ENCODE assay signal across 8 cellular contexts in the genomic region with DNA sequence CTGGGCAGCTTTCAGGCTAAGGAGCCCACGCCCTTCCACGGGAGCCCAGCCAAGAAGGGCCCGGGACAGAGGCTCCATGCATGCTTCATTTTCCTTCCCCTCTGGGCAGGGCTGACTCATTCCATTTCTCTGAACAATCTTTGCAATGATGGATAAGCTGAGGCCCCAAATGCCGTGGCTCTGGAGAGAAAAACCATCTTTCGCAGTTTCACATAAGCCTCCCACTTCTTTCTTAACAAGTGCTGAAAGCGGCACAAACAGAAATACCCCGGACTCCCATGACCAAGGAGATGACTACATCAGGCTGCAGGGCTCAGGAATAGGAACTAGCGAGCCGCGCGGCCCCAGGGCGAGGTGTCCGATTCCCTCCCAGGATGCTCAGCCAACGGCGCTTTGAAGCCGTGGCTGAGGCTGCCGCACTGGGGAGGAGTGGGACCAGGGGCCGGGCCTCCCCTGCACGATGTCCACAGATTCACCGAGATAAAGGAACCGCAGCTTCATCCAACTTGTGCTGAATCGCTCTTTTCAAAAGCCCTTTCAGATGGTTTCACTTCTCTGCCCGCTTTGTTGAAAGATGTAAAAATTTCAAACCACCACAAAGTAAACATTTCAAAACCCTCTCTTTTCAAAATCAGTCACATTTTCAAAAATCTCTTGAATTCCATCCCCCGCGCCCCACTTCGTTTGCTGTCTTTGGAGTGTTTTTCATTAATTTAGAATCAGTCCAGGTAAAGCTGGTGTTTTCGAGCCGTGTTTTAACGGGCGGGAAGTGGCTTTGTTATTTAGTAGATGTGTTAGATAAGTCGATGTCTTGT.
DNase-seq lines count a peak whose midpoint lies in the region; ATAC-seq, FAIRE-seq and TF ChIP-seq lines count a peak whose summit lies in the region.

No MANE protein-coding gene starts in this region.

- BruUV-seq in PC-3 (replicated peaks; lab: Mats Ljungman, UMichigan): no TSS peak

- DNase-seq in BE2C (peak; percentile 74), H9 (peak; percentile 75), PC-3 (peak; percentile 75), astrocyte (ENCODE audit: low read depth) (peak; percentile 78), inferior parietal cortex (ENCODE audit: extremely low spot score) (peak; percentile 31), OCI-M2 (lab: John Stamatoyannopoulos, UW; ENCODE audit: unreplicated experiment) (no peak)
- DNase-seq in stimulated activated CD4-positive, alpha-beta T cell treated with anti-CD3 and anti-CD28 coated beads, Interleukin-12 subunit alpha, Interleukin-12 subunit beta, amount 100 ng/mL, for 4 hours: peak; percentile 24

- H3K27ac Mint-ChIP-seq in H9 (no peak overlapping the region), astrocyte (ENCODE audit: unreplicated experiment) (no peak overlapping the region)

- no peak overlapping the region for H2BK20ac ChIP-seq in H9 (ENCODE audit: low read depth, low read length, poor library complexity, severe bottlenecking)

- no peak overlapping the region for H2BK15ac ChIP-seq in H9 (ENCODE audit: low read depth, low read length)

- no peaks in the 10 kb centered on the region for H3K9me2 ChIP-seq in PC-3 (replicated peaks; ENCODE audit: low read length)

- H3K27me3 Mint-ChIP-seq in H9 (ENCODE audit: low read depth): peaks cover 46% of the 10 kb centered on the region
- H3K27me3 Mint-ChIP-seq in astrocyte (ENCODE audit: low read depth, unreplicated experiment): peaks cover 27% of the 10 kb centered on the region

- H3K9me3 Mint-ChIP-seq in H9: no peaks in the 10 kb centered on the region
- H3K9me3 Mint-ChIP-seq in astrocyte (ENCODE audit: unreplicated experiment): no peaks in the 10 kb centered on the region

- H3K4me1 Mint-ChIP-seq in H9: peaks cover 27 to 44% of the 10 kb centered on the region in 2 experiments
- peaks cover 7% of the 10 kb centered on the region for H3K4me1 Mint-ChIP-seq in astrocyte (ENCODE audit: low read depth, unreplicated experiment)

- no peaks in the 10 kb centered on the region for H3K79me1 ChIP-seq in H9 (ENCODE audit: insufficient read depth, low read depth, low read length, poor library complexity, severe bottlenecking)

- no peak overlapping the region for H3K4me2 ChIP-seq in H9 (ENCODE audit: insufficient read depth, insufficient read length, low read length)
- peak overlapping the region; percentile 86 for H3K4me2 ChIP-seq in PC-3 (ENCODE audit: low read length)
- peak overlapping the region; percentile 87 for H3K4me2 ChIP-seq in astrocyte (ENCODE audit: low read length)

- no peak overlapping the region for H4K8ac ChIP-seq in H9 (replicated peaks; ENCODE audit: insufficient read length, low read depth, low read length)

- H3K9ac ChIP-seq in H9 (ENCODE audit: extremely low read depth, insufficient read length, low read length) (no peak overlapping the region), PC-3 (ENCODE audit: low read length) (no peak overlapping the region), astrocyte (ENCODE audit: low read length) (peak overlapping the region; percentile 41)

- POLR2A ChIA-PET in PC-3 (lab: Charles Lee; ENCODE audit: unreplicated experiment): no interaction called here

- H2AFZ ChIP-seq in H9 (ENCODE audit: low read length) (no peak overlapping the region), PC-3 (ENCODE audit: low read length) (peak overlapping the region; percentile 81), astrocyte (ENCODE audit: low read depth, low read length) (peak overlapping the region; percentile 44)

- H3K18ac ChIP-seq in H9 (ENCODE audit: insufficient read length, low read depth, low read length): no peak overlapping the region

- H3K4me1 ChIP-seq in BE2C: peaks cover 57% of the 10 kb centered on the region
- no peaks in the 10 kb centered on the region; the same call in 1 of the 2 replicates for H3K4me1 ChIP-seq in H9 (ENCODE audit: insufficient read depth, low read length)
- H3K4me1 ChIP-seq in PC-3 (ENCODE audit: insufficient read depth, low read length): peaks cover 15% of the 10 kb centered on the region
- H3K4me1 ChIP-seq in astrocyte (ENCODE audit: insufficient read depth, low read length): peaks cover 7% of the 10 kb centered on the region

- FAIRE-seq in astrocyte (lab: Jason Lieb, UNC): peak; percentile 34

- no peak overlapping the region for H3K23ac ChIP-seq in H9 (ENCODE audit: insufficient read length, low read depth, low read length)

- no peak overlapping the region for H2BK12ac ChIP-seq in H9 (ENCODE audit: insufficient read length, low read depth, low read length)

- no peaks in the 10 kb centered on the region for H4K20me1 ChIP-seq in H9 (ENCODE audit: control insufficient read depth, insufficient read depth, insufficient read length)
- no peaks in the 10 kb centered on the region for H4K20me1 ChIP-seq in PC-3 (ENCODE audit: low read length)
- H4K20me1 ChIP-seq in astrocyte (ENCODE audit: insufficient read depth, low read length): no peaks in the 10 kb centered on the region

- H3K36me3 Mint-ChIP-seq in H9 (ENCODE audit: insufficient read depth in 1 of 3, low read depth in 3 of 3): no peaks in the 10 kb centered on the region
- H3K36me3 Mint-ChIP-seq in astrocyte (ENCODE audit: low read depth, unreplicated experiment): no peaks in the 10 kb centered on the region

- no peak overlapping the region for H2AK5ac ChIP-seq in H9 (ENCODE audit: insufficient read length, low read length)

- no peak overlapping the region for H4K5ac ChIP-seq in H9 (ENCODE audit: insufficient read length, low read depth, low read length)

- H3K27me3 ChIP-seq in BE2C (no peaks in the 10 kb centered on the region), H9 (ENCODE audit: insufficient read depth, low read length) (no peaks in the 10 kb centered on the region; the same call in 1 of the 2 replicates), PC-3 (ENCODE audit: low read length) (peaks cover 40% of the 10 kb centered on the region), astrocyte (ENCODE audit: insufficient read depth, low read length) (peaks cover 46% of the 10 kb centered on the region)

- no peak overlapping the region for H4K91ac ChIP-seq in H9 (ENCODE audit: insufficient read length, low read depth, low read length)

- TF ChIP-seq CTCF in BE2C (IDR thresholded peaks at IDR 0.05; ENCODE audit: low read depth, low read length) (no peak), H9 (conservative IDR thresholded peaks at IDR 0.05) (no peak), PC-3 (conservative IDR thresholded peaks at IDR 0.05; ENCODE audit: low read depth, low read length) (no peak), astrocyte (IDR thresholded peaks at IDR 0.05; ENCODE audit: insufficient read depth, low read depth, low read length) (no peak)

- no CpG with 5 or more reads among the region's 31 CpGs for WGBS in H9 (ENCODE audit: extremely low coverage, insufficient read length, low lambda C conversion rate)

- no peak overlapping the region for H3K56ac ChIP-seq in H9 (ENCODE audit: insufficient read length, low read depth, low read length)

- no peak overlapping the region for H3T11ph ChIP-seq in H9 (ENCODE audit: low read length)

- H3F3A ChIP-seq in PC-3 (ENCODE audit: low read length, unreplicated experiment): no peaks in the 10 kb centered on the region

- no peak overlapping the region for H3K14ac ChIP-seq in H9 (ENCODE audit: insufficient read depth, low read length)

- no peaks in the 10 kb centered on the region for H3K23me2 ChIP-seq in H9 (ENCODE audit: insufficient read length, low read depth, low read length, poor library complexity, severe bottlenecking)

- no peak overlapping the region for H2BK120ac ChIP-seq in H9 (ENCODE audit: low read depth, low read length, poor library complexity, severe bottlenecking)

- H3K79me2 ChIP-seq in H9 (ENCODE audit: insufficient read depth, low read length) (no peaks in the 10 kb centered on the region), PC-3 (ENCODE audit: low read length) (no peaks in the 10 kb centered on the region), astrocyte (ENCODE audit: insufficient read depth, low read length) (no peaks in the 10 kb centered on the region)

- H3K4me3 ChIP-seq in BE2C (ENCODE audit: low read depth, low read length) (peak overlapping the region; percentile 34), PC-3 (ENCODE audit: low read length) (peak overlapping the region; percentile 70), astrocyte (ENCODE audit: insufficient read depth, low read depth, low read length) (peak overlapping the region; percentile 50)

- no peak overlapping the region for H3K4ac ChIP-seq in H9 (ENCODE audit: low read depth, low read length)

- intact Hi-C loops in PC-3 (cut with micrococcal nuclease): no loop called here

- CTCF ChIA-PET in PC-3 (lab: Charles Lee): interaction anchor here (0.6 kb wide), 1 partner anchor 190 kb away, joined by 6 read pairs; no protein-coding TSS in a partner anchor

- H3K9me3 ChIP-seq in BE2C (no peaks in the 10 kb centered on the region), H9 (ENCODE audit: control insufficient read depth, low read depth, low read length) (no peaks in the 10 kb centered on the region), PC-3 (ENCODE audit: low read length) (no peaks in the 10 kb centered on the region), astrocyte (ENCODE audit: insufficient read depth, low read depth, low read length) (no peaks in the 10 kb centered on the region)

- H3K4me3 Mint-ChIP-seq in H9 (no peak overlapping the region), astrocyte (ENCODE audit: unreplicated experiment) (peak overlapping the region; percentile 58)

- H3K27ac ChIP-seq in H9 (ENCODE audit: insufficient read length, low read depth, low read length) (no peak overlapping the region), PC-3 (ENCODE audit: low read length) (no peak overlapping the region), astrocyte (ENCODE audit: low read depth, low read length) (no peak overlapping the region)

- H3K36me3 ChIP-seq in BE2C (no peaks in the 10 kb centered on the region), PC-3 (ENCODE audit: low read depth, low read length) (no peaks in the 10 kb centered on the region), astrocyte (ENCODE audit: insufficient read depth, low read length) (no peaks in the 10 kb centered on the region)

- H2BK5ac ChIP-seq in H9 (ENCODE audit: insufficient read length, low read length): no peak overlapping the region

- ATAC-seq in PC-3 (peak; percentile 87), GM19351 (IDR thresholded peaks at IDR 0.05; ENCODE audit: unreplicated experiment) (no peak)
